In the genomic region with DNA sequence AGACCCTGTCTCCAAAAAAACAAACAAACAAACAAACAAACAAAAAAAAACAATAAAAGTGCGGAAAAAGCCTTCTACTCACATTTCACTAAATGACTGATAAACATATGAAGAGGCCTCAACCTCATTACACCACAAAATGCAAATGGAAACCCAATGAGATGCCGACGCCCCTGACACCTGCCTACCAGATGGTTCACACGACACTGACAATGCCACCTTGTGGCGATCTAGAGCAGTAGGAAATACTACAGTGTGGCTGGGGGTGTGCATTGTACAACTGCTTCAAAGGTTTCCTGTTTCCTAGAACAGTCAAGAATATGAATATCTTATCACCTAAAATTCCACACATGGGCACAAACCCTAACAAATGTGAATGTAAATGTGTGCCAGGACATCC, we compare ENCODE assay signal across 7 cellular contexts. TPM values are rescaled to one million over a fixed set of nuclear protein-coding genes. Genes with fewer than 3 reads are reported as not detected.
DNase-seq lines count a peak whose midpoint lies in the region; ATAC-seq and TF ChIP-seq lines count a peak whose summit lies in the region.

No MANE protein-coding gene starts in this region.

- H3K4me3 Mint-ChIP-seq in effector memory CD8-positive, alpha-beta T cell: no peak overlapping the region

- peak; percentile 57 for TF ChIP-seq RAD21 in SK-N-SH (IDR thresholded peaks at IDR 0.05; ENCODE audit: low read length)

- H3K4me1 ChIP-seq in SK-N-SH (ENCODE audit: control insufficient read depth in 1 of 2, insufficient read depth in 2 of 2, low read depth in 1 of 2, low read length in 1 of 2) (peaks cover 0 to 15% of the 10 kb centered on the region in 2 experiments; a peak in 1 of 4 replicates), uterus (no peaks in the 10 kb centered on the region)

- TF ChIP-seq CTCF in SK-N-SH (IDR thresholded peaks at IDR 0.05) (peak; percentile 41), uterus (IDR thresholded peaks at IDR 0.05) (no peak)

- CTCF ChIA-PET in SK-N-SH (lab: Yijun Ruan, JAX): interaction anchor here (1.1 to 5.2 kb wide), 6 partner anchors 9 to 23 kb away, joined by 4 to 71 read pairs (median 6); partner anchors contain the start of genes SCGB2B2 and ZNF302

- no peak overlapping the region for H3K4me2 ChIP-seq in SK-N-SH

- no peak overlapping the region for H2AFZ ChIP-seq in SK-N-SH (ENCODE audit: low read depth)

- H3K4me1 Mint-ChIP-seq in effector memory CD8-positive, alpha-beta T cell (ENCODE audit: low read depth in 2 of 2): peaks cover 11 to 22% of the 10 kb centered on the region in 2 donors

- ATAC-seq in effector memory CD8-positive, alpha-beta T cell (replicated peaks): peak; percentile 100
- no peak for ATAC-seq in HG03095 (IDR thresholded peaks at IDR 0.05; ENCODE audit: unreplicated experiment)

- no peaks in the 10 kb centered on the region for H3K36me3 Mint-ChIP-seq in effector memory CD8-positive, alpha-beta T cell (ENCODE audit: insufficient read depth)

- no peak overlapping the region for H3K27ac ChIP-seq in SK-N-SH (ENCODE audit: low read depth in 2 of 2, low read length in 1 of 2)
- H3K27ac ChIP-seq in uterus: no peak overlapping the region

- WGBS in SK-N-SH (ENCODE audit: low lambda C conversion rate): 16% methylated on average over 5 of the region's 5 CpGs

- POLR2A ChIA-PET in SK-N-SH (lab: Yijun Ruan, JAX): no interaction called here

- H3K79me2 ChIP-seq in SK-N-SH (ENCODE audit: insufficient read depth): no peaks in the 10 kb centered on the region

- H4K20me1 ChIP-seq in SK-N-SH (ENCODE audit: insufficient read depth): no peaks in the 10 kb centered on the region

- no peak for TF ChIP-seq EP300 in SK-N-SH (IDR thresholded peaks at IDR 0.05; ENCODE audit: borderline replicate concordance in 1 of 2, low read depth in 1 of 2, low read length in 1 of 2)

- intact Hi-C loops in uterus (cut with DNase I; ENCODE audit: low total_unique reads): no loop called here

- H3K4me3 ChIP-seq in SK-N-SH (ENCODE audit: low read depth in 2 of 2, low read length in 1 of 2) (no peak overlapping the region), uterus (no peak overlapping the region)

- no peaks in the 10 kb centered on the region for H3K9me3 Mint-ChIP-seq in effector memory CD8-positive, alpha-beta T cell

- H3F3A ChIP-seq in SK-N-SH (replicated peaks; ENCODE audit: insufficient read depth): no peaks in the 10 kb centered on the region

- peaks cover 5 to 16% of the 10 kb centered on the region in 2 donors for H3K27me3 Mint-ChIP-seq in effector memory CD8-positive, alpha-beta T cell

- H3K27ac Mint-ChIP-seq in effector memory CD8-positive, alpha-beta T cell: peak overlapping the region in 1 of 2 donors; percentile 13

- H3K9me3 ChIP-seq in SK-N-SH (no peaks in the 10 kb centered on the region), uterus (no peaks in the 10 kb centered on the region)

- no peaks in the 10 kb centered on the region for H3K27me3 ChIP-seq in SK-N-SH (ENCODE audit: insufficient read depth)
- H3K27me3 ChIP-seq in uterus: no peaks in the 10 kb centered on the region

- DNase-seq in EH (ENCODE audit: low read depth): peak; percentile 19
- peak; percentile 32 for DNase-seq in HuH-7 (ENCODE audit: low spot score)
- DNase-seq in SK-N-SH: peak; percentile 68
- peak; percentile 25 to 37 (median 25) for DNase-seq in effector memory CD8-positive, alpha-beta T cell
- peak; percentile 24 to 32 for DNase-seq in stimulated activated CD4-positive, alpha-beta T cell treated with anti-CD3 and anti-CD28 coated beads, Interleukin-2, amount 100 ng/mL, for 24 hours
- no peak for DNase-seq in uterus

- no peaks in the 10 kb centered on the region for H3K36me3 ChIP-seq in SK-N-SH (replicated peaks in 1 of 2; ENCODE audit: control insufficient read depth in 1 of 2, insufficient read depth in 2 of 2, low read length in 1 of 2)
- no peaks in the 10 kb centered on the region for H3K36me3 ChIP-seq in uterus

- H3K9me2 ChIP-seq in SK-N-SH: no peaks in the 10 kb centered on the region

- H3K9ac ChIP-seq in SK-N-SH: no peak overlapping the region

- no peak for TF ChIP-seq POLR2A in uterus (IDR thresholded peaks at IDR 0.05)

TF ChIP-seq in SK-N-SH, 30 proteins besides CTCF, POLR2A, EP300 and RAD21:
- TF ChIP-seq TCF12 (IDR thresholded peaks at IDR 0.05): peak; percentile 28; the same call in 1 of the 2 replicates
- TF ChIP-seq IRF3 (IDR thresholded peaks at IDR 0.05; ENCODE audit: low read depth, low read length): no peak
- TF ChIP-seq SMC3 (IDR thresholded peaks at IDR 0.05; ENCODE audit: low read depth, low read length): peak; percentile 51; the same call in 1 of the 2 replicates

RNA-seq across cellular contexts. Expression of gene SCGB2B2, which starts 14.0 kb away (rescaled TPM):
- polyA plus RNA-seq in SK-N-SH (2012; rRNA removed): 0.03 TPM in 2 replicates
- 0.01 TPM in 2 replicates for polyA plus RNA-seq in SK-N-SH (2012; cell fraction: cytosol; rRNA removed)
- 0.25 and 0.32 TPM in 2 replicates for polyA plus RNA-seq in SK-N-SH (2012; cell fraction: nucleus; rRNA removed)
- under 1 TPM in 1 of 4 donors, not detected in 3; 0.98 TPM for total RNA-seq in uterus

RNA-seq across cellular contexts. Expression of gene ZNF302, which starts 14.6 kb away (rescaled TPM):
- 14.3 and 17.9 TPM in 2 replicates for polyA plus RNA-seq in SK-N-SH (2012; rRNA removed)
- polyA plus RNA-seq in SK-N-SH (2012; cell fraction: cytosol; rRNA removed): 11.1 and 11.6 TPM in 2 replicates
- polyA plus RNA-seq in SK-N-SH (2012; cell fraction: nucleus; rRNA removed): 53.3 and 61.2 TPM in 2 replicates
- total RNA-seq in uterus: 10 to 100 TPM; 23.5 to 80.3 (median 39.7) TPM

Comparison
In these comparisons a context has a peak if more than half of its experiments do, and no peak if none do; other contexts are left out.
1. DNase-seq: peak in EH (single experiment), HuH-7 (single experiment), SK-N-SH (single experiment), effector memory CD8-positive, alpha-beta T cell (3 of 3) and stimulated activated CD4-positive, alpha-beta T cell treated with anti-CD3 and anti-CD28 coated beads, Interleukin-2, amount 100 ng/mL, for 24 hours (2 of 2); none in uterus (0 of 2).